Comparison of ENCODE assay signal across 1 cellular context in genomic region chr17:33680479-33680878, GRCh38.
TF ChIP-seq lines count a peak whose summit lies in the region.

No MANE protein-coding gene starts in this region.

TF ChIP-seq in GM23338, 12 proteins besides CTCF, POLR2A, EP300 and RAD21 (continued from another document):
- TF ChIP-seq REST (IDR thresholded peaks at IDR 0.05; ENCODE audit: unreplicated experiment) = no peak
- no peak for TF ChIP-seq NANOG (IDR thresholded peaks at IDR 0.05; ENCODE audit: borderline replicate concordance)
- no peak for TF ChIP-seq ZNF462 (CRISPR knock-in tag; IDR thresholded peaks at IDR 0.05)
TF ChIP-seq in GM23338: peak in this region for 0.
